In genomic region chr1:226083303-226084101, GRCh38 we compare ENCODE assay signal across 8 cellular contexts. TPM values are rescaled to one million over a fixed set of nuclear protein-coding genes. Genes with fewer than 3 reads are reported as not detected.
DNase-seq lines count a peak whose midpoint lies in the region; ATAC-seq and TF ChIP-seq lines count a peak whose summit lies in the region.

No MANE protein-coding gene starts in this region.

- peak overlapping the region; percentile 78 for H3K4me3 ChIP-seq in lower leg skin (ENCODE audit: low read depth, poor library complexity, severe bottlenecking)

- H3K36me3 Mint-ChIP-seq in activated CD4-positive, alpha-beta T cell treated with anti-CD3 and anti-CD28 coated beads, Interleukin-2, amount 10 ng/mL, durations not matched to agents 7 days and 5 days (ENCODE audit: low read depth) = no peaks in the 10 kb centered on the region

- DNase-seq in AML-193 (lab: John Stamatoyannopoulos, UW) = peak; percentile 55 to 73
- DNase-seq in NCI-H460 (ENCODE audit: extremely low read depth, low read depth) = peak; percentile 80
- DNase-seq in activated CD4-positive, alpha-beta T cell treated with anti-CD3 and anti-CD28 coated beads, Interleukin-2, amount 10 ng/mL, durations not matched to agents 7 days and 5 days = peak; percentile 89
- peak; percentile 84 for DNase-seq in dermis blood vessel endothelial cell
- peak; percentile 90 to 98 for DNase-seq in lower leg skin (ENCODE audit: low spot score in 2 of 2)
- DNase-seq in stimulated activated CD4-positive, alpha-beta T cell treated with anti-CD3 and anti-CD28 coated beads, TNF-alpha, amount 100 ng/mL, for 1 hour (ENCODE audit: low read depth in 3 of 3, low spot score in 1 of 3) = peak; percentile 77 to 96 (median 78)

- peak overlapping the region; percentile 87 for H3K27ac Mint-ChIP-seq in activated CD4-positive, alpha-beta T cell treated with anti-CD3 and anti-CD28 coated beads, Interleukin-2, amount 10 ng/mL, durations not matched to agents 7 days and 5 days

- intact Hi-C loops in lower leg skin (cut with DNase I; ENCODE audit: low total_unique reads) = no loop called here

- POLR2A ChIA-PET in activated CD4-positive, alpha-beta T cell treated with anti-CD3 and anti-CD28 coated beads, Interleukin-2, amount 10 ng/mL, durations not matched to agents 7 days and 5 days (lab: Charles Lee) = interaction anchor here (0.8 kb wide), 1 partner anchor 159 kb away, joined by 6 read pairs; no protein-coding TSS in a partner anchor

- H3K4me3 Mint-ChIP-seq in activated CD4-positive, alpha-beta T cell treated with anti-CD3 and anti-CD28 coated beads, Interleukin-2, amount 10 ng/mL, durations not matched to agents 7 days and 5 days = peak overlapping the region; percentile 86

- H3K27me3 Mint-ChIP-seq in activated CD4-positive, alpha-beta T cell treated with anti-CD3 and anti-CD28 coated beads, Interleukin-2, amount 10 ng/mL, durations not matched to agents 7 days and 5 days = peaks cover 2% of the 10 kb centered on the region

- H3K9me3 Mint-ChIP-seq in activated CD4-positive, alpha-beta T cell treated with anti-CD3 and anti-CD28 coated beads, Interleukin-2, amount 10 ng/mL, durations not matched to agents 7 days and 5 days = no peaks in the 10 kb centered on the region

- WGBS in lower leg skin, 2 donors = 0 to 1% methylated on average over 62 to 64 of the region's 75 CpGs

- peaks cover 9% of the 10 kb centered on the region for H3K4me1 Mint-ChIP-seq in activated CD4-positive, alpha-beta T cell treated with anti-CD3 and anti-CD28 coated beads, Interleukin-2, amount 10 ng/mL, durations not matched to agents 7 days and 5 days

- ATAC-seq in GM18907 (IDR thresholded peaks at IDR 0.05; ENCODE audit: unreplicated experiment) (peak; percentile 92), HG03108 (IDR thresholded peaks at IDR 0.05; ENCODE audit: unreplicated experiment) (peak; percentile 92)

- CTCF ChIA-PET in activated CD4-positive, alpha-beta T cell treated with anti-CD3 and anti-CD28 coated beads, Interleukin-2, amount 10 ng/mL, durations not matched to agents 7 days and 5 days (lab: Charles Lee) = interaction anchor here (0.7 to 4.6 kb wide), 7 partner anchors 8 to 42 kb away, joined by 3 to 23 read pairs (median 10); partner anchors contain the start of gene H3-3A

- no peak for TF ChIP-seq POLR2A in lower leg skin (IDR thresholded peaks at IDR 0.05)

- no peak for TF ChIP-seq CTCF in lower leg skin (IDR thresholded peaks at IDR 0.05)

RNA-seq across cellular contexts. Expression of gene H3-3A, which starts 21.0 kb away (rescaled TPM):
- 423 and 472 TPM in 2 replicates for total RNA-seq in NCI-H460 (2014; rRNA removed; shearing (Covaris generic))
- 311 and 341 TPM in 2 replicates for polyA plus RNA-seq in NCI-H460 (2014; cell fraction: nucleus; rRNA removed)
- 100 to 1,000 TPM; 651 to 657 TPM for total RNA-seq in activated CD4-positive, alpha-beta T cell treated with anti-CD3 and anti-CD28 coated beads, Interleukin-2, amount 10 ng/mL, durations not matched to agents 7 days and 5 days
- total RNA-seq in dermis blood vessel endothelial cell (205 and 269 TPM in 2 replicates), lower leg skin (100 to 1,000 TPM; 304 to 569 (median 410) TPM)

Comparison
In these comparisons a context has a peak if more than half of its experiments do, and no peak if none do; other contexts are left out.
1. Peak in every context shown above with its lines: DNase-seq, ATAC-seq and H3K4me3 ChIP-seq.